ENCODE assay signal across 8 cellular contexts in genomic region chr1:220528049-220528678, GRCh38. TPM values are rescaled to one million over a fixed set of nuclear protein-coding genes. Genes with fewer than 3 reads are reported as not detected.
A peak's percentile ranks its signal among the peaks of the same experiment; 100 is the strongest.
DNase-seq lines count a peak whose midpoint lies in the region; ATAC-seq and TF ChIP-seq lines count a peak whose summit lies in the region.

MARK1 (plus strand) TSS chr1:220528136; CDS start chr1:220528823, 687 bp downstream.

- peaks cover 14 to 20% (median 18%) of the 10 kb centered on the region in 4 donors for H3K4me1 Mint-ChIP-seq in CD4-positive, alpha-beta memory T cell

- POLR2A ChIA-PET in CD4-positive, alpha-beta memory T cell (lab: Charles Lee; ENCODE audit: partially characterized antibody) = no interaction called here

- peak within 1 kb of the TSS in 1 of 7 donors; percentile 11 for H3K27ac Mint-ChIP-seq in CD4-positive, alpha-beta memory T cell

- peaks cover 53 to 55% of the 10 kb centered on the region in 2 donors for H3K27me3 Mint-ChIP-seq in CD4-positive, alpha-beta memory T cell

- TF ChIP-seq CTCF in Peyer's patch (IDR thresholded peaks at IDR 0.05) (no peak), kidney epithelial cell (IDR thresholded peaks at IDR 0.05; ENCODE audit: insufficient read depth, low read length, poor library complexity, severe bottlenecking) (no peak), spleen (IDR thresholded peaks at IDR 0.05 in 8 of 11, conservative IDR thresholded peaks at IDR 0.05 in 3 of 11) (no peak)

- peaks cover 0 to 9% (median under 1%) of the 10 kb centered on the region in 8 donors for H3K9me3 Mint-ChIP-seq in CD4-positive, alpha-beta memory T cell

- H3K4me3 ChIP-seq in CD4-positive, alpha-beta memory T cell (ENCODE audit: low read length in 2 of 2) = peak within 1 kb of the TSS in 1 of 2 donors; percentile 31
- H3K4me3 ChIP-seq in Peyer's patch (peak within 1 kb of the TSS; percentile 53 to 92 (median 70)), kidney epithelial cell (ENCODE audit: low read depth, low read length) (peak within 1 kb of the TSS; percentile 95), spleen (peak within 1 kb of the TSS; percentile 57 to 80 (median 66))

- no peak within 1 kb of the TSS for H3K27ac ChIP-seq in CD4-positive, alpha-beta memory T cell (ENCODE audit: low read depth, low read length)
- H3K27ac ChIP-seq in Peyer's patch (peak within 1 kb of the TSS; percentile 54 to 78 (median 68)), spleen (peak within 1 kb of the TSS; percentile 20 to 83 (median 76))

- H3K36me3 ChIP-seq in CD4-positive, alpha-beta memory T cell (ENCODE audit: insufficient read depth, low read length) = no peaks in the 10 kb centered on the region
- H3K36me3 ChIP-seq in Peyer's patch (no peaks in the 10 kb centered on the region), kidney epithelial cell (ENCODE audit: control insufficient read depth, insufficient read depth, low read length) (no peaks in the 10 kb centered on the region), spleen (no peaks in the 10 kb centered on the region)

- WGBS in spleen, 5 donors = 0 to 2% (median 0%) methylated on average over 46 to 87 of the region's 87 CpGs

- H3K9me3 ChIP-seq in CD4-positive, alpha-beta memory T cell (ENCODE audit: control insufficient read depth in 1 of 2, low read length in 2 of 2) = no peaks in the 10 kb centered on the region
- H3K9me3 ChIP-seq in Peyer's patch (no peaks in the 10 kb centered on the region), spleen (peaks cover 0 to 3% (median 0%) of the 10 kb centered on the region in 8 donors)

- TF ChIP-seq POLR2A in Peyer's patch (IDR thresholded peaks at IDR 0.05) = peak in 1 of 2 donors; percentile 40
- no peak for TF ChIP-seq POLR2A in spleen (IDR thresholded peaks at IDR 0.05)

- intact Hi-C loops in CD4-positive, alpha-beta memory T cell (cut with micrococcal nuclease) = no loop called here
- intact Hi-C loops in spleen (cut with DNase I; ENCODE audit: low total_unique reads) = no loop called here

- CTCF ChIA-PET in CD4-positive, alpha-beta memory T cell (lab: Charles Lee; ENCODE audit: partially characterized antibody) = no interaction called here

- H3K4me3 Mint-ChIP-seq in CD4-positive, alpha-beta memory T cell = peak within 1 kb of the TSS; percentile 69 to 93 (median 85)

- peak; percentile 57 for ATAC-seq in GM19035 (IDR thresholded peaks at IDR 0.05; ENCODE audit: unreplicated experiment)
- peak; percentile 74 for ATAC-seq in HG03354 (IDR thresholded peaks at IDR 0.05; ENCODE audit: poor library complexity, severe bottlenecking, unreplicated experiment)

- H3K27me3 ChIP-seq in CD4-positive, alpha-beta memory T cell (ENCODE audit: insufficient read depth, low read length) = peaks cover 18% of the 10 kb centered on the region
- H3K27me3 ChIP-seq in Peyer's patch (no peaks in the 10 kb centered on the region), kidney epithelial cell (ENCODE audit: control insufficient read depth, insufficient read depth, low read length) (no peaks in the 10 kb centered on the region), spleen (replicated peaks in 1 of 7) (peaks cover 0 to 76% (median 26%) of the 10 kb centered on the region in 7 donors)

- H3K36me3 Mint-ChIP-seq in CD4-positive, alpha-beta memory T cell = peaks cover 0 to 3% of the 10 kb centered on the region in 2 donors

- peak in 1 of 5 donors; percentile 4 for DNase-seq in CD4-positive, alpha-beta memory T cell
- peak in 2 of 3 donors; percentile 68 to 79 for DNase-seq in Peyer's patch
- DNase-seq in cerebellum (ENCODE audit: low spot score) = peak; percentile 88
- no peak for DNase-seq in kidney epithelial cell (ENCODE audit: low read depth)
- DNase-seq in spleen = peak; percentile 77
- DNase-seq in NK-92 treated with Interleukin-12 subunit alpha and Interleukin-12 subunit beta, amount 100 ng/mL, for 24 hours (lab: John Stamatoyannopoulos, UW) = no peak

- H3K4me1 ChIP-seq in CD4-positive, alpha-beta memory T cell (ENCODE audit: insufficient read depth, low read length) = no peaks in the 10 kb centered on the region
- H3K4me1 ChIP-seq in Peyer's patch (peaks cover 0 to 12% (median 3%) of the 10 kb centered on the region in 4 donors), spleen (peaks cover 0 to 35% (median 10%) of the 10 kb centered on the region in 6 donors)

RNA-seq across cellular contexts. Expression of gene MARK1, which starts in this region (rescaled TPM):
- total RNA-seq in CD4-positive, alpha-beta memory T cell = under 1 TPM in 1 of 2 experiments, not detected in 1; 0.06 TPM
- polyA plus RNA-seq in CD4-positive, alpha-beta memory T cell = not detected
- total RNA-seq in Peyer's patch = 1 to 10 TPM; 2.5 to 8.0 (median 4.0) TPM
- total RNA-seq in cerebellum = 34.7 TPM
- 6.1 and 9.5 TPM in 2 replicates for total RNA-seq in kidney epithelial cell
- total RNA-seq in spleen = 1 to 10 TPM; 2.1 to 3.9 (median 2.6) TPM
- 1 to 10 TPM in 1 of 3 donors, under 1 TPM in 2; 0.59 to 1.2 (median 0.63) TPM for polyA plus RNA-seq in spleen

Comparison
In these comparisons a context has a peak if more than half of its experiments do, and no peak if none do; other contexts are left out.
1. DNase-seq: peak in Peyer's patch (2 of 3), cerebellum (single experiment) and spleen (single experiment); none in kidney epithelial cell (single experiment) and NK-92 treated with Interleukin-12 subunit alpha and Interleukin-12 subunit beta, amount 100 ng/mL, for 24 hours (single experiment).